ENCODE assay signal across 15 cellular contexts in genomic region chr9:108703414-108703813, GRCh38.
"Had no signal": no experiment of that assay in that cellular context is flagged by ENCODE, and none has a peak within 500 bp of the region (broad histone marks: within the 10 kb centered on the region; RNA-seq: fewer than 3 reads in every experiment).

No MANE protein-coding gene starts in this region.

- H3K27ac Mint-ChIP-seq: activated B cell treated with CpG ODN at 0.5 μM for 24 hours; activated CD8-positive, alpha-beta T cell treated with anti-CD3 and anti-CD28 coated beads for 36 hours; activated naive CD4-positive, alpha-beta T cell treated with anti-CD3 and anti-CD28 coated beads, Interleukin-2, amount 50 U/mL, for 72 hours; activated T-cell treated with anti-CD3 and anti-CD28 coated beads, Interleukin-2, amount 50 U/mL, for 72 hours; endodermal cell; naive B cell had no signal

- H3K4me3 ChIP-seq: dorsolateral prefrontal cortex, thoracic aorta had no signal

- H3K36me3 Mint-ChIP-seq: activated naive CD4-positive, alpha-beta T cell treated with anti-CD3 and anti-CD28 coated beads, Interleukin-2, amount 50 U/mL, for 72 hours; naive B cell had no signal

- H3K4me1 ChIP-seq: parathyroid adenoma had no signal

- H3K27me3 ChIP-seq: dorsolateral prefrontal cortex had no signal

- H2AFZ ChIP-seq: parathyroid adenoma had no signal

- H3K27me3 Mint-ChIP-seq: activated CD8-positive, alpha-beta T cell treated with anti-CD3 and anti-CD28 coated beads for 36 hours; naive B cell had no signal

- H3K4me1 Mint-ChIP-seq: activated B cell treated with CpG ODN at 0.5 μM for 24 hours had no signal

- H3K79me2 ChIP-seq: parathyroid adenoma had no signal

- H3K9me3 Mint-ChIP-seq: activated B cell treated with CpG ODN at 0.5 μM for 24 hours; activated CD8-positive, alpha-beta T cell treated with anti-CD3 and anti-CD28 coated beads for 36 hours; endodermal cell had no signal

- DNase-seq: activated B cell treated with CpG ODN at 0.5 μM for 24 hours; activated CD4-positive, alpha-beta T cell treated with anti-CD3 and anti-CD28 coated beads for 48 hours; activated CD8-positive, alpha-beta memory T cell treated with anti-CD3 and anti-CD28 coated beads, Interleukin-2, amount 50 U/mL, for 4 hours; activated CD8-positive, alpha-beta T cell treated with anti-CD3 and anti-CD28 coated beads for 36 hours; activated gamma-delta T cell; activated T-cell treated with anti-CD3 and anti-CD28 coated beads, Interleukin-2, amount 50 U/mL, for 72 hours; dorsolateral prefrontal cortex; endodermal cell; left colon; naive B cell; stimulated activated CD4-positive, alpha-beta T cell treated with anti-CD3 and anti-CD28 coated beads, Interleukin-12 subunit alpha, Interleukin-12 subunit beta, amount 100 ng/mL, for 4 hours; stimulated activated CD4-positive, alpha-beta T cell treated with anti-CD3 and anti-CD28 coated beads, Interleukin-2, amount 100 ng/mL, for 24 hours had no signal

- H3K27ac ChIP-seq: dorsolateral prefrontal cortex, parathyroid adenoma, thoracic aorta had no signal

- H3K36me3 ChIP-seq: thoracic aorta had no signal

- H3K9me3 ChIP-seq: thoracic aorta had no signal

- H3K4me3 Mint-ChIP-seq: activated B cell treated with CpG ODN at 0.5 μM for 24 hours; activated CD8-positive, alpha-beta T cell treated with anti-CD3 and anti-CD28 coated beads for 36 hours; activated T-cell treated with anti-CD3 and anti-CD28 coated beads, Interleukin-2, amount 50 U/mL, for 72 hours; endodermal cell; naive B cell had no signal

- ATAC-seq: activated CD8-positive, alpha-beta T cell treated with anti-CD3 and anti-CD28 coated beads for 36 hours; activated naive CD4-positive, alpha-beta T cell treated with anti-CD3 and anti-CD28 coated beads, Interleukin-2, amount 50 U/mL, for 72 hours; activated T-cell treated with anti-CD3 and anti-CD28 coated beads, Interleukin-2, amount 50 U/mL, for 72 hours; left colon had no signal

- H3K9ac ChIP-seq: parathyroid adenoma had no signal
